14 cellular contexts compared by ENCODE assay signal in genomic region chr22:42229455-42230149, GRCh38. TPM values are rescaled to one million over a fixed set of nuclear protein-coding genes. Genes with fewer than 3 reads are reported as not detected.
DNase-seq lines count a peak whose midpoint lies in the region; ATAC-seq, FAIRE-seq and TF ChIP-seq lines count a peak whose summit lies in the region.
"Had no signal": no experiment of that assay in that cellular context is flagged by ENCODE, and none has a peak within 500 bp of the region (broad histone marks: within the 10 kb centered on the region; RNA-seq: fewer than 3 reads in every experiment).

No MANE protein-coding gene starts in this region.

- H3K27me3 ChIP-seq in heart left ventricle: no peaks in the 10 kb centered on the region
- no peaks in the 10 kb centered on the region for H3K27me3 ChIP-seq in left ventricle myocardium inferior (ENCODE audit: low read depth)
- no peaks in the 10 kb centered on the region for H3K27me3 ChIP-seq in left lung
- no peaks in the 10 kb centered on the region for H3K27me3 ChIP-seq in stomach
- H3K27me3 ChIP-seq: hepatocyte, neutrophil had no signal

- TF ChIP-seq POLR2A in heart left ventricle (IDR thresholded peaks at IDR 0.05): no peak
- no peak for TF ChIP-seq POLR2A in stomach (IDR thresholded peaks at IDR 0.05)

- no peak for TF ChIP-seq EP300 in stomach (IDR thresholded peaks at IDR 0.05)

- TF ChIP-seq CTCF in heart left ventricle (IDR thresholded peaks at IDR 0.05): no peak
- no peak for TF ChIP-seq CTCF in left ventricle myocardium inferior (IDR thresholded peaks at IDR 0.05; ENCODE audit: borderline replicate concordance)
- no peak for TF ChIP-seq CTCF in cardiac fibroblast (IDR thresholded peaks at IDR 0.05; ENCODE audit: low read depth, low read length)
- TF ChIP-seq CTCF in left lung (IDR thresholded peaks at IDR 0.05): no peak
- TF ChIP-seq CTCF in kidney (IDR thresholded peaks at IDR 0.05; ENCODE audit: borderline replicate concordance, extremely low read depth, insufficient read depth): no peak
- no peak for TF ChIP-seq CTCF in stomach (IDR thresholded peaks at IDR 0.05)

- ATAC-seq in heart left ventricle: peak; percentile 42 to 82 (median 61)
- peak; percentile 84 for ATAC-seq in left lung
- ATAC-seq: WTC11 had no signal

- H3K4me3 ChIP-seq in heart left ventricle (no peak overlapping the region), left ventricle myocardium inferior (no peak overlapping the region), cardiac fibroblast (replicated peaks in 1 of 2; ENCODE audit: low read depth in 2 of 2, low read length in 2 of 2) (no peak overlapping the region), left lung (no peak overlapping the region), kidney (ENCODE audit: low read length in 2 of 2) (no peak overlapping the region), stomach (no peak overlapping the region)
- H3K4me3 ChIP-seq: hepatocyte had no signal

- H3K4me1 ChIP-seq in heart left ventricle: peaks cover 5 to 38% (median 26%) of the 10 kb centered on the region in 12 donors
- H3K4me1 ChIP-seq in left ventricle myocardium inferior: peaks cover 40% of the 10 kb centered on the region
- H3K4me1 ChIP-seq in left lung: peaks cover 12 to 21% of the 10 kb centered on the region in 2 donors
- H3K4me1 ChIP-seq in kidney (ENCODE audit: control insufficient read depth in 1 of 2, insufficient read depth in 1 of 2, low read depth in 1 of 2, low read length in 2 of 2): peaks cover 0 to 18% of the 10 kb centered on the region in 2 donors
- H3K4me1 ChIP-seq in stomach: peaks cover 20 to 50% (median 31%) of the 10 kb centered on the region in 4 donors

- 42 to 65% (median 53%) methylated on average over 6 of the region's 6 CpGs for WGBS in heart left ventricle, 4 donors
- 59 to 76% (median 64%) methylated on average over 6 of the region's 6 CpGs for WGBS in stomach, 5 donors

- no peaks in the 10 kb centered on the region for H3K9me3 ChIP-seq in heart left ventricle
- H3K9me3 ChIP-seq in left ventricle myocardium inferior (replicated peaks): no peaks in the 10 kb centered on the region
- H3K9me3 ChIP-seq in left lung: no peaks in the 10 kb centered on the region
- H3K9me3 ChIP-seq in kidney (ENCODE audit: control insufficient read depth in 1 of 2, low read length in 2 of 2): no peaks in the 10 kb centered on the region
- no peaks in the 10 kb centered on the region for H3K9me3 ChIP-seq in stomach
- H3K9me3 ChIP-seq: neutrophil had no signal

- FAIRE-seq in kidney (lab: Jason Lieb, UNC): no peak

- intact Hi-C loops in heart left ventricle (cut with DNase I) (loop anchor here in 1 of 10 donors (10.0 kb wide), 1 partner anchor 85 kb away; no protein-coding TSS in a partner anchor), left ventricle myocardium inferior (cut with micrococcal nuclease) (no loop called here), left lung (cut with DNase I) (no loop called here), kidney (cut with DNase I) (no loop called here), stomach (cut with DNase I; ENCODE audit: low total_unique reads) (no loop called here)

- DNase-seq in heart left ventricle (no peak), left ventricle myocardium inferior (no peak), cardiac fibroblast (ENCODE audit: low read depth in 2 of 2) (peak; percentile 38 to 62), left lung (peak in 1 of 2 donors; percentile 39), NOMO-1 treated with dmso at 0.1 percent for 144 hours (lab: John Stamatoyannopoulos, UW; ENCODE audit: unreplicated experiment) (no peak), NCI-H226 (no peak), kidney (no peak), stomach (no peak)
- DNase-seq: DMS 273 treated with DMSO at 0.1 percent for 48 hours; NCI-H1048; stimulated activated CD4-positive, alpha-beta T cell treated with anti-CD3 and anti-CD28 coated beads, Interleukin-15, amount 100 ng/mL, for 24 hours had no signal

- no peaks in the 10 kb centered on the region for H3K36me3 ChIP-seq in heart left ventricle
- H3K36me3 ChIP-seq in left ventricle myocardium inferior: no peaks in the 10 kb centered on the region
- H3K36me3 ChIP-seq in left lung: no peaks in the 10 kb centered on the region
- H3K36me3 ChIP-seq in kidney (ENCODE audit: control insufficient read depth in 1 of 2, insufficient read depth in 2 of 2, low read length in 2 of 2): no peaks in the 10 kb centered on the region
- no peaks in the 10 kb centered on the region for H3K36me3 ChIP-seq in stomach

- H3K27ac ChIP-seq in heart left ventricle: no peak overlapping the region
- H3K27ac ChIP-seq in left ventricle myocardium inferior (replicated peaks): no peak overlapping the region
- H3K27ac ChIP-seq in left lung: no peak overlapping the region
- no peak overlapping the region for H3K27ac ChIP-seq in kidney (ENCODE audit: low read depth in 2 of 2, low read length in 2 of 2)
- H3K27ac ChIP-seq in stomach: no peak overlapping the region
- H3K27ac ChIP-seq: hepatocyte, neutrophil had no signal

- no peak overlapping the region for H3K9ac ChIP-seq in kidney (ENCODE audit: low read length in 2 of 2)

RNA-seq across cellular contexts. Expression of gene TCF20, which starts 40.9 kb away (rescaled TPM):
- total RNA-seq in heart left ventricle (10 to 100 TPM; 12.1 to 25.7 (median 15.8) TPM), left ventricle myocardium inferior (17.2 TPM), left lung (10 to 100 TPM; 35.0 to 41.3 TPM), kidney (63.6 TPM), stomach (10 to 100 TPM; 11.1 to 50.0 (median 37.5) TPM)
- polyA plus RNA-seq in heart left ventricle (1 to 10 TPM; 5.2 to 8.0 TPM), kidney (ENCODE audit: insufficient read depth, low read depth, low replicate concordance) (6.1 TPM), stomach (10 to 100 TPM in 1 of 3 donors, 1 to 10 TPM in 2; 5.8 to 11.0 (median 7.3) TPM)

Comparison
In these comparisons a context has a peak if more than half of its experiments do, and no peak if none do; other contexts are left out.
1. DNase-seq: peak in cardiac fibroblast (2 of 2); none in heart left ventricle (0 of 5), left ventricle myocardium inferior (single experiment), NOMO-1 treated with dmso at 0.1 percent for 144 hours (single experiment), NCI-H226 (single experiment), kidney (single experiment) and stomach (single experiment).